In the genomic region with DNA sequence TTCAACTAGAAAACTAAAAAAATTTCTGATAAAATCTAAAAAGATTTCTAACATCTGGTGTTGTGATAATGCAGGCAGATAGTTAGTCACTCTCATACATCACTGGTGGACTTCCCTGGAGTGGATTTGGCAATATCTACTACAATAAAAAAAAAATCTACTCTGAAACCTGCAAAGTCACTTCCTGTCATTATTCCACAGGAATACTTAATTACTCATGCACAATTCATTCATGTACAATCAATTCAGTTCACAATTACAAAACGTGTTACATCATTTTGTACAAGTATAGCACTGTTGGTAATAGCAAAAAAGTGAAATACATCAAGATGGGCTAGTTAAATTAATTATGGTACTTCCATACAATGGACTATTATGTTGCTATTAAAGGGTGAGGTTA, we compare ENCODE assay signal across 9 cellular contexts. TPM values are rescaled to one million over a fixed set of nuclear protein-coding genes. Genes with fewer than 3 reads are reported as not detected.
DNase-seq lines count a peak whose midpoint lies in the region; ATAC-seq, FAIRE-seq and TF ChIP-seq lines count a peak whose summit lies in the region.
"Had no signal": no experiment of that assay in that cellular context is flagged by ENCODE, and none has a peak within 500 bp of the region (broad histone marks: within the 10 kb centered on the region; RNA-seq: fewer than 3 reads in every experiment).

No MANE protein-coding gene starts in this region.

- H3K4me1 Mint-ChIP-seq in astrocyte (ENCODE audit: low read depth, unreplicated experiment): peaks cover 5% of the 10 kb centered on the region

- no peaks in the 10 kb centered on the region for H3K27me3 Mint-ChIP-seq in astrocyte (ENCODE audit: low read depth, unreplicated experiment)

- no peak overlapping the region for H2AFZ ChIP-seq in astrocyte (ENCODE audit: low read depth, low read length)

- ATAC-seq in HG02870 (IDR thresholded peaks at IDR 0.05; ENCODE audit: unreplicated experiment): no peak

- H3K4me3 Mint-ChIP-seq in astrocyte (ENCODE audit: unreplicated experiment): no peak overlapping the region

- H3K4me1 ChIP-seq in DOHH2 (ENCODE audit: control insufficient read depth, low read length): peaks cover 98% of the 10 kb centered on the region
- peaks cover 3% of the 10 kb centered on the region for H3K4me1 ChIP-seq in astrocyte (ENCODE audit: insufficient read depth, low read length)

- H3K79me2 ChIP-seq in DOHH2 (ENCODE audit: control insufficient read depth, low read length) (peaks cover 36% of the 10 kb centered on the region), astrocyte (ENCODE audit: insufficient read depth, low read length) (no peaks in the 10 kb centered on the region)

- peaks cover 3% of the 10 kb centered on the region for H3K9me3 Mint-ChIP-seq in astrocyte (ENCODE audit: unreplicated experiment)

- no peaks in the 10 kb centered on the region for H3K36me3 Mint-ChIP-seq in astrocyte (ENCODE audit: low read depth, unreplicated experiment)

- no peaks in the 10 kb centered on the region for H3K9me3 ChIP-seq in DOHH2 (ENCODE audit: control insufficient read depth, insufficient read depth, low read length)
- H3K9me3 ChIP-seq in astrocyte (ENCODE audit: insufficient read depth, low read depth, low read length): no peaks in the 10 kb centered on the region

- H3K4me3 ChIP-seq in DOHH2 (ENCODE audit: low read length) (peak overlapping the region; percentile 69), astrocyte (ENCODE audit: insufficient read depth, low read depth, low read length) (no peak overlapping the region)

- no peaks in the 10 kb centered on the region for H3K36me3 ChIP-seq in DOHH2 (ENCODE audit: control insufficient read depth, low read length)
- H3K36me3 ChIP-seq in astrocyte (ENCODE audit: insufficient read depth, low read length): no peaks in the 10 kb centered on the region

- no peak overlapping the region for H3K27ac Mint-ChIP-seq in astrocyte (ENCODE audit: unreplicated experiment)

- H3K27ac ChIP-seq in DOHH2 (ENCODE audit: low read depth, low read length): peak overlapping the region; percentile 100
- peak overlapping the region; percentile 9 for H3K27ac ChIP-seq in astrocyte (ENCODE audit: low read depth, low read length)

- DNase-seq in LoVo (ENCODE audit: low spot score) (peak; percentile 3), astrocyte (ENCODE audit: low read depth) (peak; percentile 91), kidney glomerular epithelial cell (lab: John Stamatoyannopoulos, UW) (peak; percentile 35), NCI-H1436 treated with DMSO at 0.1 percent for 48 hours (lab: John Stamatoyannopoulos, UW) (no peak), HK-2 (ENCODE audit: unreplicated experiment) (no peak), GOT3 (lab: John Stamatoyannopoulos, UW) (no peak)
- DNase-seq: activated naive CD4-positive, alpha-beta T cell treated with anti-CD3 and anti-CD28 coated beads, Interleukin-2, amount 50 U/mL, for 16 hours had no signal

- TF ChIP-seq CTCF in DOHH2 (IDR thresholded peaks at IDR 0.05; ENCODE audit: low read depth, low read length, poor library complexity, severe bottlenecking): no peak
- TF ChIP-seq CTCF in astrocyte (IDR thresholded peaks at IDR 0.05; ENCODE audit: insufficient read depth, low read depth, low read length): no peak

- H3K9ac ChIP-seq in astrocyte (ENCODE audit: low read length): no peak overlapping the region

- H3K27me3 ChIP-seq in DOHH2 (ENCODE audit: control insufficient read depth, low read length): no peaks in the 10 kb centered on the region
- no peaks in the 10 kb centered on the region for H3K27me3 ChIP-seq in astrocyte (ENCODE audit: insufficient read depth, low read length)

- H4K20me1 ChIP-seq in DOHH2 (ENCODE audit: control insufficient read depth, insufficient read depth, low read depth, low read length): no peaks in the 10 kb centered on the region
- H4K20me1 ChIP-seq in astrocyte (ENCODE audit: insufficient read depth, low read length): no peaks in the 10 kb centered on the region

- FAIRE-seq in astrocyte (lab: Jason Lieb, UNC): peak; percentile 32

- peaks cover 56% of the 10 kb centered on the region for H3F3A ChIP-seq in DOHH2 (ENCODE audit: control insufficient read depth, insufficient read depth)

- H3K9me2 ChIP-seq in DOHH2 (replicated peaks; ENCODE audit: control insufficient read depth, low read length): no peaks in the 10 kb centered on the region

- H3K4me2 ChIP-seq in DOHH2 (ENCODE audit: low read length) (peak overlapping the region; percentile 96), astrocyte (ENCODE audit: low read length) (no peak overlapping the region)

RNA-seq across cellular contexts. Expression of gene RHOH, which starts 16.5 kb away (rescaled TPM):
- total RNA-seq in astrocyte: not detected in 2 replicates

Comparison
In these comparisons a context has a peak if more than half of its experiments do, and no peak if none do; other contexts are left out.
1. DNase-seq: peak in LoVo (single experiment), astrocyte (single experiment) and kidney glomerular epithelial cell (single experiment); none in NCI-H1436 treated with DMSO at 0.1 percent for 48 hours (single experiment), HK-2 (single experiment) and GOT3 (single experiment).